Comparison of ENCODE assay signal across 17 cellular contexts in genomic region chr3:195075199-195075940, GRCh38.
DNase-seq lines count a peak whose midpoint lies in the region; ATAC-seq and TF ChIP-seq lines count a peak whose summit lies in the region.
"Had no signal": no experiment of that assay in that cellular context is flagged by ENCODE, and none has a peak within 500 bp of the region (broad histone marks: within the 10 kb centered on the region; RNA-seq: fewer than 3 reads in every experiment).

No MANE protein-coding gene starts in this region.

- 100% methylated on average over 2 of the region's 14 CpGs; no CpG with 5 or more reads in 1 of the 2 experiments for WGBS in IMR-90 (ENCODE audit: extremely low coverage in 2 of 2, insufficient read length in 1 of 2), 2 experiments

- H3K27me3 Mint-ChIP-seq in CD14-positive monocyte (ENCODE audit: low read depth in 3 of 3), result peaks cover 2 to 5% (median 4%) of the 10 kb centered on the region in 3 donors
- H3K27me3 Mint-ChIP-seq: CD4-positive, CD25-positive, alpha-beta regulatory T cell had no signal

- intact Hi-C loops in CD14-positive monocyte (cut with micrococcal nuclease), result no loop called here
- intact Hi-C loops in IMR-90 (cut with micrococcal nuclease), result no loop called here

- no peak overlapping the region for H2BK20ac ChIP-seq in IMR-90 (ENCODE audit: low read depth, low read length)

- H3K4me1 ChIP-seq in IMR-90 (ENCODE audit: control insufficient read depth, insufficient read depth, low read length), result peaks cover 7% of the 10 kb centered on the region

- no peaks in the 10 kb centered on the region for H3K9me3 ChIP-seq in IMR-90 (ENCODE audit: control insufficient read depth, insufficient read depth, low read length)
- H3K9me3 ChIP-seq: psoas muscle, thoracic aorta had no signal

- H3K14ac ChIP-seq in IMR-90 (replicated peaks; ENCODE audit: low read depth, low read length), result no peak overlapping the region

- no peak overlapping the region for H3K4me3 ChIP-seq in IMR-90 (ENCODE audit: insufficient read depth, low read depth, low read length)
- H3K4me3 ChIP-seq: psoas muscle, thoracic aorta had no signal

- TF ChIP-seq RAD21 in IMR-90 (IDR thresholded peaks at IDR 0.05; ENCODE audit: low read length), result no peak

- no peaks in the 10 kb centered on the region; the same call in 1 of the 2 replicates for H3K36me3 ChIP-seq in IMR-90 (ENCODE audit: control insufficient read depth, insufficient read depth, low read length)
- H3K36me3 ChIP-seq: thoracic aorta had no signal

- H2AFZ ChIP-seq in IMR-90 (replicated peaks; ENCODE audit: low read length, poor library complexity), result no peak overlapping the region

- H4K5ac ChIP-seq in IMR-90 (ENCODE audit: low read depth, low read length), result no peak overlapping the region

- no peak overlapping the region for H3K4ac ChIP-seq in IMR-90 (ENCODE audit: low read depth, low read length)

- no peak overlapping the region for H2BK120ac ChIP-seq in IMR-90 (ENCODE audit: low read depth, low read length)

- H3K18ac ChIP-seq in IMR-90 (ENCODE audit: low read depth, low read length), result no peak overlapping the region

- POLR2A ChIA-PET in IMR-90 (lab: Charles Lee; ENCODE audit: unreplicated experiment), result no interaction called here

- H2BK5ac ChIP-seq in IMR-90 (ENCODE audit: low read depth, low read length, poor library complexity, severe bottlenecking), result no peak overlapping the region

- CTCF ChIA-PET in IMR-90 (lab: Yijun Ruan, JAX), result no interaction called here

- no peak overlapping the region for H3K56ac ChIP-seq in IMR-90 (ENCODE audit: extremely low read depth, insufficient read depth, low read length)

- H3K4me1 Mint-ChIP-seq in CD14-positive monocyte, result peaks cover 32% of the 10 kb centered on the region
- H3K4me1 Mint-ChIP-seq: CD4-positive, CD25-positive, alpha-beta regulatory T cell had no signal

- H3K9me1 ChIP-seq in IMR-90 (ENCODE audit: insufficient read depth, low read length), result no peaks in the 10 kb centered on the region

- H3K23ac ChIP-seq in IMR-90 (ENCODE audit: low read depth, low read length), result no peak overlapping the region

- H4K8ac ChIP-seq in IMR-90 (ENCODE audit: low read depth in 2 of 2, low read length in 2 of 2), result no peak overlapping the region

- DNase-seq in CD14-positive monocyte (ENCODE audit: low spot score) (peak; percentile 46), IMR-90 (peak; percentile 10), fibroblast of gingiva (ENCODE audit: low read depth) (peak; percentile 29), omental fat pad (ENCODE audit: low spot score) (peak; percentile 1), NCI-H2227 (lab: John Stamatoyannopoulos, UW; ENCODE audit: unreplicated experiment) (no peak)
- DNase-seq in stimulated activated CD4-positive, alpha-beta T cell treated with anti-CD3 and anti-CD28 coated beads, Interleukin-4, amount 100 ng/mL, for 1 hour, result no peak
- DNase-seq: CD4-positive, CD25-positive, alpha-beta regulatory T cell; central memory CD4-positive, alpha-beta T cell; NCI-H524 treated with DMSO at 0.1 percent for 48 hours; stimulated activated CD4-positive, alpha-beta T cell treated with anti-CD3 and anti-CD28 coated beads, Interleukin-1b, Interleukin-23, amount 100 ng/mL, for 48 hours had no signal

- H3K27ac ChIP-seq in IMR-90 (ENCODE audit: insufficient read depth, low read length), result no peak overlapping the region
- H3K27ac ChIP-seq: psoas muscle, thoracic aorta had no signal

- H4K20me1 ChIP-seq in IMR-90 (ENCODE audit: insufficient read depth, low read length), result no peaks in the 10 kb centered on the region; the same call in 1 of the 2 replicates

- no peak overlapping the region for H3K4me2 ChIP-seq in IMR-90 (ENCODE audit: low read depth, low read length)

- no peaks in the 10 kb centered on the region for H3K27me3 ChIP-seq in IMR-90 (ENCODE audit: control insufficient read depth, insufficient read depth, low read length)

- dilution Hi-C loops in IMR-90 (cut with HindIII; ENCODE audit: low sequenced_read_pairs, unreplicated experiment), result no loop called here

- in situ Hi-C loops in IMR-90 (cut with MboI; ENCODE audit: low sequenced_read_pairs), result no loop called here

- H3K9me3 Mint-ChIP-seq in CD14-positive monocyte, result no peaks in the 10 kb centered on the region
- H3K9me3 Mint-ChIP-seq: activated naive CD4-positive, alpha-beta T cell treated with anti-CD3 and anti-CD28 coated beads, Interleukin-2, amount 50 U/mL, for 72 hours; CD4-positive, CD25-positive, alpha-beta regulatory T cell; T-helper 1 cell treated with Interleukin-12 subunit alpha and Interleukin-12 subunit beta and Interleukin-4 antibody, amounts not matched to agents 30 μg/mL and 1 μg/mL, for 36 hours had no signal

- no peak overlapping the region for H2AK5ac ChIP-seq in IMR-90 (ENCODE audit: low read depth, low read length)

- no peak for ATAC-seq in IMR-90 (ENCODE audit: low read depth)
- no peak for ATAC-seq in omental fat pad (ENCODE audit: low FRiP score)
- no peak for ATAC-seq in GM21360 (IDR thresholded peaks at IDR 0.05; ENCODE audit: unreplicated experiment)
- no peak for ATAC-seq in HG03432 (IDR thresholded peaks at IDR 0.05; ENCODE audit: unreplicated experiment)
- ATAC-seq: activated naive CD4-positive, alpha-beta T cell treated with anti-CD3 and anti-CD28 coated beads, Interleukin-2, amount 50 U/mL, for 72 hours; Panc1 had no signal

- H2AK9ac ChIP-seq in IMR-90 (replicated peaks; ENCODE audit: low read depth, low read length, poor library complexity), result no peak overlapping the region

- no peak overlapping the region for H4K91ac ChIP-seq in IMR-90 (ENCODE audit: insufficient read depth, low read depth, low read length)

- peak overlapping the region in 1 of 7 donors; percentile 33 for H3K27ac Mint-ChIP-seq in CD14-positive monocyte
- H3K27ac Mint-ChIP-seq: CD4-positive, CD25-positive, alpha-beta regulatory T cell; T-helper 1 cell treated with Interleukin-12 subunit alpha and Interleukin-12 subunit beta and Interleukin-4 antibody, amounts not matched to agents 30 μg/mL and 1 μg/mL, for 36 hours had no signal

- no TSS peak for BruUV-seq in IMR-90 (replicated peaks; lab: Mats Ljungman, UMichigan)

- H2BK15ac ChIP-seq in IMR-90 (ENCODE audit: low read depth, low read length), result no peak overlapping the region

- H3K36me3 Mint-ChIP-seq in CD14-positive monocyte, result peaks cover 10% of the 10 kb centered on the region in 2 donors
- H3K36me3 Mint-ChIP-seq: activated naive CD4-positive, alpha-beta T cell treated with anti-CD3 and anti-CD28 coated beads, Interleukin-2, amount 50 U/mL, for 72 hours; CD4-positive, CD25-positive, alpha-beta regulatory T cell had no signal

- TF ChIP-seq CTCF in CD14-positive monocyte (IDR thresholded peaks at IDR 0.05), result no peak
- no peak for TF ChIP-seq CTCF in IMR-90 (conservative IDR thresholded peaks at IDR 0.05; ENCODE audit: low read depth, low read length)
- no peak for TF ChIP-seq CTCF in omental fat pad (IDR thresholded peaks at IDR 0.05)

- no peak overlapping the region for H3K4me3 Mint-ChIP-seq in CD14-positive monocyte
- H3K4me3 Mint-ChIP-seq: CD4-positive, CD25-positive, alpha-beta regulatory T cell; T-helper 1 cell treated with Interleukin-12 subunit alpha and Interleukin-12 subunit beta and Interleukin-4 antibody, amounts not matched to agents 30 μg/mL and 1 μg/mL, for 36 hours had no signal

- TF ChIP-seq POLR2A in IMR-90 (IDR thresholded peaks at IDR 0.05; ENCODE audit: low read depth, low read length), result no peak

- no peaks in the 10 kb centered on the region for H3K79me1 ChIP-seq in IMR-90 (ENCODE audit: low read depth in 1 of 2, low read length in 2 of 2)

- H3K9ac ChIP-seq in IMR-90 (ENCODE audit: low read depth, low read length), result no peak overlapping the region

TF ChIP-seq in IMR-90, 13 proteins besides CTCF, POLR2A, EP300 and RAD21:
- TF ChIP-seq SMC3 (IDR thresholded peaks at IDR 0.05; ENCODE audit: low read depth, low read length) (no peak), FOS (IDR thresholded peaks at IDR 0.05; ENCODE audit: low read depth, low read length) (no peak), MAFK (IDR thresholded peaks at IDR 0.05; ENCODE audit: low read depth, low read length) (no peak), CHD1 (IDR thresholded peaks at IDR 0.05; ENCODE audit: low read depth, low read length) (no peak), MXI1 (IDR thresholded peaks at IDR 0.05; ENCODE audit: borderline replicate concordance, low read depth, low read length) (no peak), RCOR1 (IDR thresholded peaks at IDR 0.05; ENCODE audit: insufficient replicate concordance, low read length) (no peak), USF2 (IDR thresholded peaks at IDR 0.05; ENCODE audit: low read depth, low read length) (no peak), CEBPB (IDR thresholded peaks at IDR 0.05; ENCODE audit: low read depth, low read length) (no peak), RFX5 (IDR thresholded peaks at IDR 0.05; ENCODE audit: low read depth, low read length) (no peak), BHLHE40 (IDR thresholded peaks at IDR 0.05; ENCODE audit: low read depth, low read length) (no peak), MAZ (IDR thresholded peaks at IDR 0.05; ENCODE audit: borderline replicate concordance, low read depth, low read length) (no peak), ELK1 (IDR thresholded peaks at IDR 0.05; ENCODE audit: borderline replicate concordance, low read depth, low read length) (no peak), NFE2L2 (IDR thresholded peaks at IDR 0.05; ENCODE audit: low read depth, low read length) (no peak)

Comparison
In these comparisons a context has a peak if more than half of its experiments do, and no peak if none do; other contexts are left out.
1. DNase-seq: peak in CD14-positive monocyte (single experiment), IMR-90 (single experiment), fibroblast of gingiva (single experiment) and omental fat pad (single experiment); none in NCI-H2227 (single experiment) and stimulated activated CD4-positive, alpha-beta T cell treated with anti-CD3 and anti-CD28 coated beads, Interleukin-4, amount 100 ng/mL, for 1 hour (single experiment).